Comparison of ENCODE assay signal across 8 cellular contexts in the genomic region with DNA sequence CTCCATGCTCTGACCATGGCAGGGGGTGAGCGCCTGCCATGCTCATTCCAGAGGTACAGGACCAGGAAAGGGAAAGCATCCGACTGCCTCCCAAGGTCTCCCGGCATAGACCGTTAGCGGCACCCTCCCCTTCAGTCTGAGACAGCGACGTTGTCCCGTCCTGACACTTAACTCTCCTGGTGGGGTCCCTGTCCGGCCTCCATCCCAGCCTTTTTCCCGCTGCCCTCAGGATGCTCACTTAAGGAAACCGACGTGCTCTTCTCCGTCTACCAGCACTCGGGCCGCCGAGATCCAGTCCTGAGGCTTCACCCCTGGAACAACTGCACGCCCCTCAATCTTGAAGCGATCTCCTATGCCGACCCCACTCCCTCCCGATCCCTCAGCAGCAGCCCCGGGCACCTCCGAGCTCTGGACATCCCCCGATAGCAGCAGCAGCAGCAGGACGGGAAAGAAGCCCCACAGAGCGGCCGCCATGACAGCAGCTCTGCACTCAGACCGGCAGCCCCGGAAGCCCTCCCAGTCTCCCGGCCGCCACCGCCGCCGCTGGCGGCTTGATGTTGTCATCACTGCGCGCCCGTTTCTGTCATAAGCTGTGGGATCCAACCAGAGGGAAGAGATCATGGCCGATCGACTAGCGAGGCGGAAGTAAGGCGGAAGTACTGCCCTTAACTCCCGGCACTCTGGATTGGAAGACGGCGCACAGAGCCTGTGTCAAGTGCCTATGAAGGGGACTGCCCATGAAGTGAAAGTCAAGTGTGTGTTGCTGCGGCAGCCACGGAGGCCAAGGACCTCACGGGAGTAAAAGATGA. TPM values are rescaled to one million over a fixed set of nuclear protein-coding genes. Genes with fewer than 3 reads are reported as not detected.
DNase-seq lines count a peak whose midpoint lies in the region; ATAC-seq and TF ChIP-seq lines count a peak whose summit lies in the region.

TSS of gene EMC7 (minus strand) at position 497 of the 809 bp plus-strand sequence. CDS start at position 474, 23 bp downstream.
TSS of gene PGBD4 (plus strand) at position 718 of the 809 bp plus-strand sequence. CDS start 449 bp downstream, outside the sequence.

- TF ChIP-seq CTCF in GM10266 (IDR thresholded peaks at IDR 0.05; ENCODE audit: control insufficient read depth, insufficient read depth, low read depth, missing control alignments) (no peak), suprapubic skin (IDR thresholded peaks at IDR 0.05) (no peak)

- 2% methylated on average over 19 of the region's 48 CpGs for WGBS in suprapubic skin

- H3K27me3 ChIP-seq in suprapubic skin: no peaks in the 10 kb centered on the region

- H3K27ac Mint-ChIP-seq in activated naive CD8-positive, alpha-beta T cell: peak within 1 kb of the TSS; percentile 95

- no peaks in the 10 kb centered on the region for H3K27me3 Mint-ChIP-seq in activated naive CD8-positive, alpha-beta T cell

- H3K9me3 Mint-ChIP-seq in activated naive CD8-positive, alpha-beta T cell (ENCODE audit: low read depth): peaks cover 3% of the 10 kb centered on the region

- DNase-seq in GM10266 (ENCODE audit: extremely low spot score) (peak; percentile 86), NCI-H1092 treated with DMSO at 0.1 percent for 48 hours (lab: John Stamatoyannopoulos, UW) (peak; percentile 97), glomerular endothelial cell (ENCODE audit: extremely low read depth, low read depth, low spot score) (peak; percentile 99), nucleus accumbens (lab: John Stamatoyannopoulos, UW) (peak; percentile 77 to 99 (median 97)), suprapubic skin (ENCODE audit: low spot score in 2 of 2) (peak; percentile 99)

- TF ChIP-seq EP300 in suprapubic skin (IDR thresholded peaks at IDR 0.05): no peak

- peak within 1 kb of the TSS; percentile 95 for H3K4me3 ChIP-seq in suprapubic skin

- peaks cover 41% of the 10 kb centered on the region for H3K4me1 Mint-ChIP-seq in activated naive CD8-positive, alpha-beta T cell (ENCODE audit: low read depth)

- peak; percentile 99 for ATAC-seq in HG02623 (IDR thresholded peaks at IDR 0.05; ENCODE audit: unreplicated experiment)
- peak; percentile 99 for ATAC-seq in SK-N-SH treated with all-trans-retinoic acid at 6 μM for 48 hours

- H3K36me3 ChIP-seq in suprapubic skin: no peaks in the 10 kb centered on the region

- peak within 1 kb of the TSS; percentile 98 for H3K4me3 Mint-ChIP-seq in activated naive CD8-positive, alpha-beta T cell

- TF ChIP-seq POLR2A in suprapubic skin (IDR thresholded peaks at IDR 0.05): peak in 1 of 2 donors; percentile 70

- peak within 1 kb of the TSS; percentile 90 for H3K27ac ChIP-seq in suprapubic skin

- H3K4me1 ChIP-seq in suprapubic skin: peaks cover 32% of the 10 kb centered on the region

- H3K9me3 ChIP-seq in suprapubic skin: no peaks in the 10 kb centered on the region

- H3K36me3 Mint-ChIP-seq in activated naive CD8-positive, alpha-beta T cell: peaks cover 21% of the 10 kb centered on the region

TF ChIP-seq in SK-N-SH treated with all-trans-retinoic acid at 6 μM for 48 hours, 23 proteins besides CTCF, POLR2A, EP300 and RAD21:
- TF ChIP-seq ESRRG (CRISPR knock-in tag; IDR thresholded peaks at IDR 0.05) (no peak), BACH2 (CRISPR knock-in tag; IDR thresholded peaks at IDR 0.05; ENCODE audit: borderline replicate concordance) (no peak), ARNTL (CRISPR knock-in tag; IDR thresholded peaks at IDR 0.05; ENCODE audit: borderline replicate concordance, low read depth) (no peak), SNAI2 (CRISPR knock-in tag; IDR thresholded peaks at IDR 0.05) (no peak), ZFP3 (CRISPR knock-in tag; IDR thresholded peaks at IDR 0.05) (no peak), OSR1 (CRISPR knock-in tag; IDR thresholded peaks at IDR 0.05) (no peak), CSDC2 (CRISPR knock-in tag; IDR thresholded peaks at IDR 0.05) (no peak), ZNF8 (CRISPR knock-in tag; IDR thresholded peaks at IDR 0.05) (no peak)
- TF ChIP-seq, protein P1, sequence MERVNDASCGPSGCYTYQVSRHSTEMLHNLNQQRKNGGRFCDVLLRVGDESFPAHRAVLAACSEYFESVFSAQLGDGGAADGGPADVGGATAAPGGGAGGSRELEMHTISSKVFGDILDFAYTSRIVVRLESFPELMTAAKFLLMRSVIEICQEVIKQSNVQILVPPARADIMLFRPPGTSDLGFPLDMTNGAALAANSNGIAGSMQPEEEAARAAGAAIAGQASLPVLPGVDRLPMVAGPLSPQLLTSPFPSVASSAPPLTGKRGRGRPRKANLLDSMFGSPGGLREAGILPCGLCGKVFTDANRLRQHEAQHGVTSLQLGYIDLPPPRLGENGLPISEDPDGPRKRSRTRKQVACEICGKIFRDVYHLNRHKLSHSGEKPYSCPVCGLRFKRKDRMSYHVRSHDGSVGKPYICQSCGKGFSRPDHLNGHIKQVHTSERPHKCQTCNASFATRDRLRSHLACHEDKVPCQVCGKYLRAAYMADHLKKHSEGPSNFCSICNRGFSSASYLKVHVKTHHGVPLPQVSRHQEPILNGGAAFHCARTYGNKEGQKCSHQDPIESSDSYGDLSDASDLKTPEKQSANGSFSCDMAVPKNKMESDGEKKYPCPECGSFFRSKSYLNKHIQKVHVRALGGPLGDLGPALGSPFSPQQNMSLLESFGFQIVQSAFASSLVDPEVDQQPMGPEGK (CRISPR knock-in tag; IDR thresholded peaks at IDR 0.05; ENCODE audit: borderline replicate concordance): no peak
TF ChIP-seq in SK-N-SH treated with all-trans-retinoic acid at 6 μM for 48 hours: peak in this region for 0.

RNA-seq across cellular contexts. Expression of gene EMC7, which starts in this region (rescaled TPM):
- total RNA-seq in glomerular endothelial cell (37.1 and 58.6 TPM in 2 replicates), suprapubic skin (10 to 100 TPM; 25.8 to 44.8 (median 31.9) TPM)

RNA-seq across cellular contexts. Expression of gene PGBD4, which starts in this region (rescaled TPM):
- total RNA-seq in glomerular endothelial cell (1.1 and 1.5 TPM in 2 replicates), suprapubic skin (1 to 10 TPM in 3 of 4 donors, under 1 TPM in 1; 0.83 to 2.3 (median 1.4) TPM)

Comparison
In these comparisons a context has a peak if more than half of its experiments do, and no peak if none do; other contexts are left out.
1. Peak in every context shown above with its lines: DNase-seq, ATAC-seq, H3K4me3 ChIP-seq and H3K27ac ChIP-seq.